In the genomic region with DNA sequence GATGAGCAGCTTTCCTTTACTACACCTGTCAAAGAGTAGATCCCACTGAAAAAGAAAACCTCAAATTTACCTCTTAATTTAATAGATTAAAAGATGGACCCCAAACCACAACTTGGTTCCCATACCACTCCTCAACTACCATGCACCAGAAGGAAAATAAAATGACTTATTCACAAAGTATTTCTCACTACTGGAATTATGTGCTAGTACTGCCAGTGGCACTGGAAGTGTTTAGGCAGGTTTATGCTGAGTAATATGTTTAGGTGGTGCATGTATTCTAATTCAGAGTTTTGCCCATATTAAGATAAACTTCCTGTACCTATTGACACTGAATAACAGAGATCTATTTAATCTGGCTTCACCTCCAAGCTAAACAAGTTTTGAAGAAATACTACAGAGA, we compare ENCODE assay signal across 21 cellular contexts. TPM values are rescaled to one million over a fixed set of nuclear protein-coding genes. Genes with fewer than 3 reads are reported as not detected.
A peak's percentile ranks its signal among the peaks of the same experiment; 100 is the strongest.
DNase-seq lines count a peak whose midpoint lies in the region; ATAC-seq and TF ChIP-seq lines count a peak whose summit lies in the region.
"Had no signal": no experiment of that assay in that cellular context is flagged by ENCODE, and none has a peak within 500 bp of the region (broad histone marks: within the 10 kb centered on the region; RNA-seq: fewer than 3 reads in every experiment).

No MANE protein-coding gene starts in this region.

- no peaks in the 10 kb centered on the region for H3K4me1 Mint-ChIP-seq in activated T-helper 17 cell treated with anti-CD3 and anti-CD28 coated beads, Interleukin-2, amount 50 U/mL, for 72 hours
- H3K4me1 Mint-ChIP-seq: activated CD8-positive, alpha-beta memory T cell treated with anti-CD3 and anti-CD28 coated beads, Interleukin-2, amount 10 ng/mL, durations not matched to agents 7 days and 5 days; activated naive CD8-positive, alpha-beta T cell treated with anti-CD3 and anti-CD28 coated beads, Interleukin-2, amount 10 ng/mL, durations not matched to agents 7 days and 5 days; stimulated activated memory B cell treated with anti-CD40 and anti-IgM and Interleukin-4, amounts not matched to agents 10 μg/mL and 1 μg/mL and 100 μg/mL, for 72 hours had no signal

- no peaks in the 10 kb centered on the region for H3K9me3 Mint-ChIP-seq in activated T-helper 17 cell treated with anti-CD3 and anti-CD28 coated beads, Interleukin-2, amount 50 U/mL, for 72 hours
- H3K9me3 Mint-ChIP-seq: activated naive CD8-positive, alpha-beta T cell treated with anti-CD3 and anti-CD28 coated beads, Interleukin-2, amount 10 ng/mL, durations not matched to agents 7 days and 5 days; activated T-helper 2 cell treated with anti-CD3 and anti-CD28 coated beads, Interferon-gamma antibody, Interleukin-2, Interleukin-4, amounts not matched to agents 10 μg/mL and 5 μg/mL and 100 μg/mL, durations not matched to agents 14 hours and 24 hours and 36 hours; naive thymus-derived CD8-positive, alpha-beta T cell; stimulated activated memory B cell treated with anti-CD40 and anti-IgM and Interleukin-4, amounts not matched to agents 10 μg/mL and 1 μg/mL and 100 μg/mL, for 72 hours had no signal

- H3K4me3 ChIP-seq in AG04450 (ENCODE audit: low read depth, low read length) (peak overlapping the region; percentile 11; the same call in 1 of the 2 replicates), Panc1 (ENCODE audit: low read depth in 2 of 2, low read length in 2 of 2) (peak overlapping the region; percentile 87 to 91; a peak in 3 of 4 replicates), epithelial cell of esophagus (ENCODE audit: low read length) (no peak overlapping the region), mesodermal cell (ENCODE audit: extremely low read depth, insufficient read depth, low read length, poor library complexity, severe bottlenecking) (peak overlapping the region; percentile 85)

- H3K27me3 Mint-ChIP-seq in activated T-helper 17 cell treated with anti-CD3 and anti-CD28 coated beads, Interleukin-2, amount 50 U/mL, for 72 hours, result peaks cover 13% of the 10 kb centered on the region
- H3K27me3 Mint-ChIP-seq: stimulated activated memory B cell treated with anti-CD40 and anti-IgM and Interleukin-4, amounts not matched to agents 10 μg/mL and 1 μg/mL and 100 μg/mL, for 72 hours had no signal

- no peak for ATAC-seq in Panc1
- no peak for ATAC-seq in activated T-helper 17 cell treated with anti-CD3 and anti-CD28 coated beads, Interleukin-2, amount 50 U/mL, for 72 hours (replicated peaks)
- ATAC-seq: activated CD8-positive, alpha-beta memory T cell treated with anti-CD3 and anti-CD28 coated beads, Interleukin-2, amount 10 ng/mL, durations not matched to agents 7 days and 5 days; naive thymus-derived CD8-positive, alpha-beta T cell; Right ventricle myocardium inferior; stimulated activated memory B cell treated with anti-CD40 and anti-IgM and Interleukin-4, amounts not matched to agents 10 μg/mL and 1 μg/mL and 100 μg/mL, for 72 hours had no signal

- DNase-seq in AG04450 (ENCODE audit: low read depth, low spot score), result no peak
- DNase-seq in Panc1 (ENCODE audit: low read depth, low spot score), result no peak
- peak; percentile 77 for DNase-seq in epithelial cell of esophagus (ENCODE audit: low read depth)
- no peak for DNase-seq in cerebellar nuclear complex (lab: John Stamatoyannopoulos, UW)
- no peak for DNase-seq in Ammon's horn (ENCODE audit: low spot score)
- no peak for DNase-seq in NK-92 treated with Interleukin-12 subunit alpha and Interleukin-12 subunit beta, amount 100 ng/mL, for 24 hours (lab: John Stamatoyannopoulos, UW)
- DNase-seq: activated CD4-positive, alpha-beta T cell treated with anti-CD3 and anti-CD28 coated beads for 4 hours; activated CD8-positive, alpha-beta memory T cell treated with anti-CD3 and anti-CD28 coated beads, Interleukin-2, amount 10 ng/mL, durations not matched to agents 7 days and 5 days; activated naive CD8-positive, alpha-beta T cell treated with anti-CD3 and anti-CD28 coated beads, Interleukin-2, amount 10 ng/mL, durations not matched to agents 7 days and 5 days; naive thymus-derived CD8-positive, alpha-beta T cell; NCI-H1436 treated with DMSO at 0.1 percent for 48 hours; NCI-H526 treated with DMSO at 0.1 percent for 48 hours; stimulated activated CD4-positive, alpha-beta T cell treated with anti-CD3 and anti-CD28 coated beads, Interleukin-1b, Interleukin-23, amount 100 ng/mL, for 48 hours had no signal

- peaks cover 28% of the 10 kb centered on the region for H3K36me3 Mint-ChIP-seq in activated T-helper 17 cell treated with anti-CD3 and anti-CD28 coated beads, Interleukin-2, amount 50 U/mL, for 72 hours (ENCODE audit: low read depth)
- H3K36me3 Mint-ChIP-seq: activated CD8-positive, alpha-beta memory T cell treated with anti-CD3 and anti-CD28 coated beads, Interleukin-2, amount 10 ng/mL, durations not matched to agents 7 days and 5 days had no signal

- H3K9me3 ChIP-seq in AG04450 (ENCODE audit: control insufficient read depth, insufficient read depth, low read length) (no peaks in the 10 kb centered on the region), Panc1 (ENCODE audit: control insufficient read depth, insufficient read depth, low read depth, low read length) (no peaks in the 10 kb centered on the region), mesodermal cell (ENCODE audit: control insufficient read depth, low read length) (no peaks in the 10 kb centered on the region)

- H3K27ac ChIP-seq in AG04450 (ENCODE audit: low read depth, low read length), result no peak overlapping the region
- H3K27ac ChIP-seq in Panc1 (ENCODE audit: low read length), result peak overlapping the region; percentile 97
- peak overlapping the region; percentile 52 for H3K27ac ChIP-seq in mesodermal cell (ENCODE audit: low read depth, low read length, severe bottlenecking)

- intact Hi-C loops in Panc1 (cut with micrococcal nuclease; ENCODE audit: unreplicated experiment), result loop anchor here (10.0 kb wide), 3 partner anchors 129 to 759 kb away; no protein-coding TSS in a partner anchor

- in situ Hi-C loops in Panc1 (cut with HindIII; ENCODE audit: low pct_unique_long_range_greater_than_20kb, low sequenced_read_pairs), result loop anchor here (25.0 kb wide), 1 partner anchor 966 kb away; a partner anchor contains a TSS

- CTCF ChIA-PET in AG04450 (lab: Charles Lee) (interaction anchor here (1.0 to 1.4 kb wide), 2 partner anchors 565 to 674 kb away, joined by 3 to 5 read pairs; no protein-coding TSS in a partner anchor), Panc1 (lab: Charles Lee) (no interaction called here)

- POLR2A ChIA-PET in AG04450 (lab: Yijun Ruan, JAX), result interaction anchor here (0.5 kb wide), 1 partner anchor 379 kb away, joined by 5 read pairs; no protein-coding TSS in a partner anchor
- POLR2A ChIA-PET in Panc1 (lab: Charles Lee), result no interaction called here

- peaks cover 54% of the 10 kb centered on the region for H3K36me3 ChIP-seq in Panc1 (ENCODE audit: control insufficient read depth, insufficient read depth, low read length)
- peaks cover 57% of the 10 kb centered on the region for H3K36me3 ChIP-seq in mesodermal cell (ENCODE audit: control insufficient read depth, insufficient read depth, low read length)

- TF ChIP-seq CTCF in AG04450 (IDR thresholded peaks at IDR 0.05; ENCODE audit: low read depth, low read length) (no peak), Panc1 (IDR thresholded peaks at IDR 0.05) (no peak), epithelial cell of esophagus (IDR thresholded peaks at IDR 0.05; ENCODE audit: insufficient read depth, low read depth, low read length, missing control alignments) (no peak)

- H3K4me3 Mint-ChIP-seq in activated T-helper 17 cell treated with anti-CD3 and anti-CD28 coated beads, Interleukin-2, amount 50 U/mL, for 72 hours, result no peak overlapping the region
- H3K4me3 Mint-ChIP-seq: activated CD8-positive, alpha-beta memory T cell treated with anti-CD3 and anti-CD28 coated beads, Interleukin-2, amount 10 ng/mL, durations not matched to agents 7 days and 5 days; activated naive CD8-positive, alpha-beta T cell treated with anti-CD3 and anti-CD28 coated beads, Interleukin-2, amount 10 ng/mL, durations not matched to agents 7 days and 5 days; naive thymus-derived CD8-positive, alpha-beta T cell; stimulated activated memory B cell treated with anti-CD40 and anti-IgM and Interleukin-4, amounts not matched to agents 10 μg/mL and 1 μg/mL and 100 μg/mL, for 72 hours had no signal

- H3K27me3 ChIP-seq in AG04450 (ENCODE audit: control insufficient read depth, insufficient read depth, low read length), result no peaks in the 10 kb centered on the region
- no peaks in the 10 kb centered on the region for H3K27me3 ChIP-seq in Panc1 (ENCODE audit: control insufficient read depth, insufficient read depth, low read length)

- H3K4me1 ChIP-seq in Panc1 (ENCODE audit: control insufficient read depth, insufficient read depth, low read length), result peaks cover 47% of the 10 kb centered on the region
- peaks cover 8% of the 10 kb centered on the region for H3K4me1 ChIP-seq in mesodermal cell (ENCODE audit: control insufficient read depth, insufficient read depth, low read length, poor library complexity, severe bottlenecking)

- BruUV-seq in Panc1 (replicated peaks; lab: Mats Ljungman, UMichigan), result no TSS peak

- no peak overlapping the region for H3K27ac Mint-ChIP-seq in activated T-helper 17 cell treated with anti-CD3 and anti-CD28 coated beads, Interleukin-2, amount 50 U/mL, for 72 hours
- H3K27ac Mint-ChIP-seq: activated CD8-positive, alpha-beta memory T cell treated with anti-CD3 and anti-CD28 coated beads, Interleukin-2, amount 10 ng/mL, durations not matched to agents 7 days and 5 days; activated naive CD8-positive, alpha-beta T cell treated with anti-CD3 and anti-CD28 coated beads, Interleukin-2, amount 10 ng/mL, durations not matched to agents 7 days and 5 days; activated T-helper 2 cell treated with anti-CD3 and anti-CD28 coated beads, Interferon-gamma antibody, Interleukin-2, Interleukin-4, amounts not matched to agents 10 μg/mL and 5 μg/mL and 100 μg/mL, durations not matched to agents 14 hours and 24 hours and 36 hours; naive thymus-derived CD8-positive, alpha-beta T cell; stimulated activated memory B cell treated with anti-CD40 and anti-IgM and Interleukin-4, amounts not matched to agents 10 μg/mL and 1 μg/mL and 100 μg/mL, for 72 hours had no signal

RNA-seq across cellular contexts. Expression of a gene that starts 6.6 kb away (rescaled TPM):
- polyA plus RNA-seq in AG04450 (2011; rRNA removed), result 229 and 244 TPM in 2 replicates
- 595 and 624 TPM in 2 replicates for polyA minus RNA-seq in AG04450 (2011; rRNA and poly(A)+ RNA removed)
- 258 TPM for total RNA-seq in Panc1 (2021; ENCODE audit: unreplicated experiment)
- 326 TPM for polyA plus RNA-seq in Panc1 (2012; ENCODE audit: insufficient read length)
- polyA plus RNA-seq in mesodermal cell (2013, experiment 1 of 2), result 241 TPM
- 222 TPM for polyA plus RNA-seq in mesodermal cell (2013, experiment 2 of 2)
- 1 to 10 TPM; 3.4 to 4.9 TPM for total RNA-seq in activated T-helper 17 cell treated with anti-CD3 and anti-CD28 coated beads, Interleukin-2, amount 50 U/mL, for 72 hours

RNA-seq across cellular contexts. Expression of a gene that starts 37.9 kb away (rescaled TPM):
- not detected in 2 replicates for polyA plus RNA-seq in AG04450 (2011; rRNA removed)
- polyA minus RNA-seq in AG04450 (2011; rRNA and poly(A)+ RNA removed), result not detected in 2 replicates
- total RNA-seq in Panc1 (2021; ENCODE audit: unreplicated experiment), result not detected
- polyA plus RNA-seq in Panc1 (2012; ENCODE audit: insufficient read length), result not detected
- polyA plus RNA-seq in mesodermal cell (2013, experiment 1 of 2), result 0.63 TPM
- 0.20 TPM for polyA plus RNA-seq in mesodermal cell (2013, experiment 2 of 2)
- not detected for total RNA-seq in activated T-helper 17 cell treated with anti-CD3 and anti-CD28 coated beads, Interleukin-2, amount 50 U/mL, for 72 hours
- total RNA-seq: activated CD8-positive, alpha-beta memory T cell treated with anti-CD3 and anti-CD28 coated beads, Interleukin-2, amount 10 ng/mL, durations not matched to agents 7 days and 5 days; activated T-helper 2 cell treated with anti-CD3 and anti-CD28 coated beads, Interferon-gamma antibody, Interleukin-2, Interleukin-4, amounts not matched to agents 10 μg/mL and 5 μg/mL and 100 μg/mL, durations not matched to agents 14 hours and 24 hours and 36 hours; dermis blood vessel endothelial cell; glomerular endothelial cell; MCF 10A had no signal

Comparison
In these comparisons a context has a peak if more than half of its experiments do, and no peak if none do; other contexts are left out.
1. RNA of a gene that starts 6.6 kb away (total RNA-seq): 258 TPM in Panc1 (single experiment); 3.4 to 4.9 TPM in activated T-helper 17 cell treated with anti-CD3 and anti-CD28 coated beads, Interleukin-2, amount 50 U/mL, for 72 hours; every median in the first group is over 10 times any median in the second.